In the genomic region with DNA sequence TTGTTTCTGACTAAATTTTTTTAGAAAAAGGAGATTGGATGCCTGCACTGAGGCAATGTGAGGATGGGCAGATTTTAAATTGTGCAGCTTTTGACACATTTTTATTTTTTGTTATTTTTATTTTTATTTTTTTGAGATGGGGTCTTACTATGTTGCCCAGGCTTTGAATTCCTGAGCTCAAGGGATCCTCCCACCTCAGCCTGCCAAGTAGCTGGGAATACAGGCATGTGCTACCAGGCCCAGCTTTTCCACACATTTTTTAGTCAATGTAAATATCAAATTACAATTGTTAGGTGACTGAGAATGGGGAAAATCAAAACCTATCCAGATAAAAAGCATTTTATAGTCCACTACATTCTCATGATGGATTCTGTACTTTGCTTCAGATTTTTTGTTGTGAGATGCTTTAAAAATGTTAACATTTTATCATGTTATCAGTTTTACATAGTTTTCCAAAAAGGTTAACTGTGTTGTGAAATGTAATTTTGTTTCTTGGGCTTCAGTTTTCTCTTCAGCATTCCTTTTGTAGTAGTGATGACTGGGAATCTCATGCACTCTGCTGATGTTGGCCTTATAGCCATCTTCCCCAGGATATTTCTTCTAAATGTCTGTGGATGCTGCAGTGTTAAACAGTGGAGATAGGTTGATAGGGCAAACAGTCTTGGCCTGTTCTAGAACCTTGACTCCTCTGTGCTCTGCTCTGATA, we compare ENCODE assay signal across 27 cellular contexts. TPM values are rescaled to one million over a fixed set of nuclear protein-coding genes. Genes with fewer than 3 reads are reported as not detected.
DNase-seq lines count a peak whose midpoint lies in the region; ATAC-seq and TF ChIP-seq lines count a peak whose summit lies in the region.
"Had no signal": no experiment of that assay in that cellular context is flagged by ENCODE, and none has a peak within 500 bp of the region (broad histone marks: within the 10 kb centered on the region; RNA-seq: fewer than 3 reads in every experiment).

No MANE protein-coding gene starts in this region.

- H3K4ac ChIP-seq in mesenchymal stem cell (ENCODE audit: low read depth in 1 of 2, low read length in 2 of 2), result no peak overlapping the region

- no peak overlapping the region for H3K4me3 Mint-ChIP-seq in GM23338
- H3K4me3 Mint-ChIP-seq: activated T-cell treated with anti-CD3 and anti-CD28 coated beads, Interleukin-2, amount 50 U/mL, for 72 hours; brain; CD4-positive, alpha-beta T cell; neural progenitor cell had no signal

- peak overlapping the region; percentile 63; the same call in 1 of the 2 replicates for H3K4me2 ChIP-seq in GM23338
- H3K4me2 ChIP-seq in mesenchymal stem cell (ENCODE audit: low read length, poor library complexity, severe bottlenecking), result no peak overlapping the region
- H3K4me2 ChIP-seq: neural progenitor cell had no signal

- no peak overlapping the region for H3K23ac ChIP-seq in mesenchymal stem cell (ENCODE audit: low read length in 2 of 2)

- H3K4me3 ChIP-seq in GM23338 (no peak overlapping the region), adipocyte (ENCODE audit: low read length) (no peak overlapping the region), mesenchymal stem cell (ENCODE audit: insufficient read depth in 1 of 2, low read depth in 1 of 2, low read length in 2 of 2) (no peak overlapping the region)
- H3K4me3 ChIP-seq: adrenal gland, hepatocyte, lung, MG63, neural progenitor cell had no signal

- H3K4me1 Mint-ChIP-seq in GM23338, result peaks cover 45% of the 10 kb centered on the region

- TF ChIP-seq CTCF in GM23338 (conservative IDR thresholded peaks at IDR 0.05; ENCODE audit: low read depth in 2 of 2), result no peak

- H2BK5ac ChIP-seq in mesenchymal stem cell (ENCODE audit: low read depth, low read length, poor library complexity, severe bottlenecking), result no peak overlapping the region

- no peak for ATAC-seq in GM23338
- ATAC-seq in GM21786 (IDR thresholded peaks at IDR 0.05; ENCODE audit: unreplicated experiment), result no peak
- ATAC-seq: HCT116, Right ventricle myocardium inferior had no signal

- H2AFZ ChIP-seq in GM23338 (no peak overlapping the region), mesenchymal stem cell (ENCODE audit: low read depth, low read length) (no peak overlapping the region)
- H2AFZ ChIP-seq: hepatocyte, neural progenitor cell had no signal

- H3K79me2 ChIP-seq in GM23338 (replicated peaks; ENCODE audit: insufficient read depth), result peaks cover 99% of the 10 kb centered on the region

- no peaks in the 10 kb centered on the region for H3F3A ChIP-seq in GM23338 (replicated peaks; ENCODE audit: low read depth)

- no peaks in the 10 kb centered on the region for H3K9me3 Mint-ChIP-seq in GM23338
- H3K9me3 Mint-ChIP-seq: activated T-cell treated with anti-CD3 and anti-CD28 coated beads, Interleukin-2, amount 50 U/mL, for 72 hours; brain; CD4-positive, alpha-beta T cell; neural progenitor cell had no signal

- peaks cover 24% of the 10 kb centered on the region for H3K79me1 ChIP-seq in mesenchymal stem cell (replicated peaks; ENCODE audit: low read length, poor library complexity, severe bottlenecking)

- no peaks in the 10 kb centered on the region for H3K9me3 ChIP-seq in adipocyte (ENCODE audit: control insufficient read depth, low read length)
- H3K9me3 ChIP-seq in mesenchymal stem cell (ENCODE audit: control insufficient read depth, low read length), result no peaks in the 10 kb centered on the region
- H3K9me3 ChIP-seq: adrenal gland, MG63 had no signal

- H2BK120ac ChIP-seq in mesenchymal stem cell (ENCODE audit: low read depth, low read length), result no peak overlapping the region

- no peak overlapping the region for H3K9ac ChIP-seq in adipocyte (ENCODE audit: low read length)
- H3K9ac ChIP-seq in mesenchymal stem cell (ENCODE audit: low read length), result no peak overlapping the region
- H3K9ac ChIP-seq: neural progenitor cell had no signal

- H3K36me3 Mint-ChIP-seq in GM23338 (ENCODE audit: low read depth), result no peaks in the 10 kb centered on the region; the same call in 2 of the 3 replicates
- H3K36me3 Mint-ChIP-seq: brain, neural progenitor cell had no signal

- H3K4me1 ChIP-seq in GM23338 (ENCODE audit: insufficient read depth) (peaks cover 26% of the 10 kb centered on the region), adipocyte (ENCODE audit: control insufficient read depth, insufficient read depth, low read length) (peaks cover 17% of the 10 kb centered on the region), mesenchymal stem cell (ENCODE audit: control insufficient read depth, insufficient read depth, low read depth, low read length) (peaks cover 8% of the 10 kb centered on the region)
- H3K4me1 ChIP-seq: adrenal gland had no signal

- H3K18ac ChIP-seq in mesenchymal stem cell (ENCODE audit: low read depth in 1 of 2, low read length in 2 of 2), result no peak overlapping the region

- H3K36me3 ChIP-seq in GM23338 (ENCODE audit: insufficient read depth), result no peaks in the 10 kb centered on the region
- no peaks in the 10 kb centered on the region for H3K36me3 ChIP-seq in adipocyte (ENCODE audit: control insufficient read depth, insufficient read depth, low read length, severe bottlenecking)
- peaks cover 0 to 2% of the 10 kb centered on the region in 2 experiments for H3K36me3 ChIP-seq in mesenchymal stem cell (ENCODE audit: control insufficient read depth in 1 of 2, insufficient read depth in 2 of 2, low read depth in 1 of 2, low read length in 2 of 2)
- H3K36me3 ChIP-seq: adrenal gland, MG63, neural progenitor cell, WERI-Rb-1 had no signal

- H4K91ac ChIP-seq in mesenchymal stem cell (ENCODE audit: low read length), result no peak overlapping the region

- no peak overlapping the region for H2BK12ac ChIP-seq in mesenchymal stem cell (ENCODE audit: low read length in 2 of 2)

- DNase-seq in AG20443 (ENCODE audit: low spot score) (peak; percentile 29), GM23338 (ENCODE audit: low spot score) (no peak), adipocyte (ENCODE audit: low read depth) (peak; percentile 46), mesenchymal stem cell (no peak), AG08396 (ENCODE audit: low spot score) (no peak), caudate nucleus (lab: John Stamatoyannopoulos, UW) (no peak), HuH-7.5 (ENCODE audit: low spot score) (no peak)
- DNase-seq: activated naive CD4-positive, alpha-beta T cell; activated T-cell treated with anti-CD3 and anti-CD28 coated beads, Interleukin-2, amount 50 U/mL, for 72 hours; adrenal gland; CD4-positive, alpha-beta T cell; KG1; MG63; NCI-H1417 treated with DMSO at 0.1 percent for 48 hours; NCI-H2081; stimulated activated CD4-positive, alpha-beta T cell treated with anti-CD3 and anti-CD28 coated beads, Interleukin-15, amount 100 ng/mL, for 24 hours; stimulated activated naive CD4-positive, alpha-beta T cell had no signal

- H2AK5ac ChIP-seq in mesenchymal stem cell (ENCODE audit: low read length, severe bottlenecking), result no peak overlapping the region

- H3K27ac ChIP-seq in GM23338 (ENCODE audit: low read depth) (peak overlapping the region; percentile 29; the same call in 1 of the 2 replicates), mesenchymal stem cell (ENCODE audit: low read length, poor library complexity, severe bottlenecking) (peak overlapping the region; percentile 14), caudate nucleus (ENCODE audit: low read depth, low read length) (no peak overlapping the region)
- H3K27ac ChIP-seq: adrenal gland, neural progenitor cell, WERI-Rb-1 had no signal

- no peaks in the 10 kb centered on the region for H3K9me2 ChIP-seq in GM23338 (ENCODE audit: insufficient read depth)

- H3K27me3 ChIP-seq in GM23338 (ENCODE audit: insufficient read depth) (no peaks in the 10 kb centered on the region), adipocyte (replicated peaks; ENCODE audit: control insufficient read depth, insufficient read depth, low read length) (no peaks in the 10 kb centered on the region), mesenchymal stem cell (ENCODE audit: control insufficient read depth in 1 of 2, insufficient read depth in 1 of 2, low read length in 2 of 2) (no peaks in the 10 kb centered on the region)
- H3K27me3 ChIP-seq: adrenal gland, foreskin keratinocyte, hepatocyte, MG63, neural progenitor cell had no signal

- H4K8ac ChIP-seq in mesenchymal stem cell (ENCODE audit: low read length), result no peak overlapping the region

- no peak overlapping the region for H2BK15ac ChIP-seq in mesenchymal stem cell (ENCODE audit: low read depth, poor library complexity, severe bottlenecking)

- no peak overlapping the region for H3K14ac ChIP-seq in mesenchymal stem cell (ENCODE audit: low read length in 2 of 2)

- peaks cover 13% of the 10 kb centered on the region for H4K20me1 ChIP-seq in GM23338 (replicated peaks; ENCODE audit: insufficient read depth)

- H3K27me3 Mint-ChIP-seq in GM23338 (ENCODE audit: insufficient read depth, low read depth, poor library complexity), result no peaks in the 10 kb centered on the region
- H3K27me3 Mint-ChIP-seq: brain; CD4-positive, alpha-beta T cell had no signal

- H3K27ac Mint-ChIP-seq in GM23338, result peak overlapping the region; percentile 73; the same call in 1 of the 2 replicates
- H3K27ac Mint-ChIP-seq: CD4-positive, alpha-beta T cell had no signal

TF ChIP-seq in GM23338, 12 proteins besides CTCF, POLR2A, EP300 and RAD21 (continues in another document):
- TF ChIP-seq ETS1 (IDR thresholded peaks at IDR 0.05) (no peak), JUNB (IDR thresholded peaks at IDR 0.05; ENCODE audit: unreplicated experiment) (no peak), POLR2AphosphoS5 (IDR thresholded peaks at IDR 0.05; ENCODE audit: low read depth) (no peak), ZNF331 (CRISPR knock-in tag; IDR thresholded peaks at IDR 0.05; ENCODE audit: low read depth) (no peak), NANOG (IDR thresholded peaks at IDR 0.05; ENCODE audit: borderline replicate concordance) (no peak), ZNF114 (CRISPR knock-in tag; IDR thresholded peaks at IDR 0.05) (no peak)

RNA-seq across cellular contexts. Expression of gene PKP4, which starts 41.4 kb away (rescaled TPM):
- 66.7 and 92.3 TPM in 2 replicates for total RNA-seq in GM23338 (2014; rRNA removed; shearing (Covaris generic))
- polyA plus RNA-seq in GM23338 (2016; fragmentation: Nextera tagmentation; extraction: Ambion mirVana), result 34.6 and 35.7 TPM in 2 replicates
- polyA plus RNA-seq in mesenchymal stem cell (2013, experiment 1 of 2), result 15.1 TPM
- 14.4 TPM for polyA plus RNA-seq in mesenchymal stem cell (2013, experiment 2 of 2)

RNA-seq across cellular contexts. Expression of gene CCDC148, which starts 41.6 kb away (rescaled TPM):
- 0.16 and 1.2 TPM in 2 replicates for total RNA-seq in GM23338 (2014; rRNA removed; shearing (Covaris generic))
- polyA plus RNA-seq in GM23338 (2016; fragmentation: Nextera tagmentation; extraction: Ambion mirVana), result 1.3 and 1.8 TPM in 2 replicates
- 0.21 TPM for polyA plus RNA-seq in mesenchymal stem cell (2013, experiment 1 of 2)
- polyA plus RNA-seq in mesenchymal stem cell (2013, experiment 2 of 2), result 0.10 TPM
- total RNA-seq: CD4-positive, alpha-beta T cell; pulmonary artery endothelial cell had no signal

Comparison
In these comparisons a context has a peak if more than half of its experiments do, and no peak if none do; other contexts are left out.
1. DNase-seq: peak in AG20443 (single experiment) and adipocyte (single experiment); none in GM23338 (single experiment), mesenchymal stem cell (single experiment), AG08396 (single experiment), caudate nucleus (0 of 61) and HuH-7.5 (single experiment).